In the genomic region with DNA sequence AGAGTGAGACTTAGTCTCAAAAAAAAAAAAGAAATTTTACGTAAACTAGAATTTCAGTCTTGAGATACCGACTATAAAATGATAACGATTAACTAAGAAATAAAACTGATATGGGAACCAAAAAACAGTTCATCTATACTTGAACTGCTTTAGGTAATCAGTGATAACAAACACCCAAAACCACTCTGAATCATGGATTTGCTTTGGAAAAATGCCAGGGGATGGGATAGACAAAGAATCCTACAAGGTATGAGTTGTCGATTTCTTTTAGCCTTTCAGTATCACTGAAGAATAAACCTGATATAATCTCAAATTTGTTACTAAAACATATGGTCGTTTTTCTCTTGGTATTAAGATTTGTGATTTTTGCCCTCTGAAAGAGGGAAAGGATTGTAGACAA, we compare ENCODE assay signal across 1 cellular context.
TF ChIP-seq lines count a peak whose summit lies in the region.

No MANE protein-coding gene starts in this region.

TF ChIP-seq in SK-N-SH treated with all-trans-retinoic acid at 6 μM for 48 hours, 23 proteins besides CTCF, POLR2A, EP300 and RAD21 (continued from another document):
- TF ChIP-seq, protein P1, sequence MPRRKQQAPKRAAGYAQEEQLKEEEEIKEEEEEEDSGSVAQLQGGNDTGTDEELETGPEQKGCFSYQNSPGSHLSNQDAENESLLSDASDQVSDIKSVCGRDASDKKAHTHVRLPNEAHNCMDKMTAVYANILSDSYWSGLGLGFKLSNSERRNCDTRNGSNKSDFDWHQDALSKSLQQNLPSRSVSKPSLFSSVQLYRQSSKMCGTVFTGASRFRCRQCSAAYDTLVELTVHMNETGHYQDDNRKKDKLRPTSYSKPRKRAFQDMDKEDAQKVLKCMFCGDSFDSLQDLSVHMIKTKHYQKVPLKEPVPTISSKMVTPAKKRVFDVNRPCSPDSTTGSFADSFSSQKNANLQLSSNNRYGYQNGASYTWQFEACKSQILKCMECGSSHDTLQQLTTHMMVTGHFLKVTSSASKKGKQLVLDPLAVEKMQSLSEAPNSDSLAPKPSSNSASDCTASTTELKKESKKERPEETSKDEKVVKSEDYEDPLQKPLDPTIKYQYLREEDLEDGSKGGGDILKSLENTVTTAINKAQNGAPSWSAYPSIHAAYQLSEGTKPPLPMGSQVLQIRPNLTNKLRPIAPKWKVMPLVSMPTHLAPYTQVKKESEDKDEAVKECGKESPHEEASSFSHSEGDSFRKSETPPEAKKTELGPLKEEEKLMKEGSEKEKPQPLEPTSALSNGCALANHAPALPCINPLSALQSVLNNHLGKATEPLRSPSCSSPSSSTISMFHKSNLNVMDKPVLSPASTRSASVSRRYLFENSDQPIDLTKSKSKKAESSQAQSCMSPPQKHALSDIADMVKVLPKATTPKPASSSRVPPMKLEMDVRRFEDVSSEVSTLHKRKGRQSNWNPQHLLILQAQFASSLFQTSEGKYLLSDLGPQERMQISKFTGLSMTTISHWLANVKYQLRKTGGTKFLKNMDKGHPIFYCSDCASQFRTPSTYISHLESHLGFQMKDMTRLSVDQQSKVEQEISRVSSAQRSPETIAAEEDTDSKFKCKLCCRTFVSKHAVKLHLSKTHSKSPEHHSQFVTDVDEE (CRISPR knock-in tag; IDR thresholded peaks at IDR 0.05): no peak
- TF ChIP-seq, protein P2, sequence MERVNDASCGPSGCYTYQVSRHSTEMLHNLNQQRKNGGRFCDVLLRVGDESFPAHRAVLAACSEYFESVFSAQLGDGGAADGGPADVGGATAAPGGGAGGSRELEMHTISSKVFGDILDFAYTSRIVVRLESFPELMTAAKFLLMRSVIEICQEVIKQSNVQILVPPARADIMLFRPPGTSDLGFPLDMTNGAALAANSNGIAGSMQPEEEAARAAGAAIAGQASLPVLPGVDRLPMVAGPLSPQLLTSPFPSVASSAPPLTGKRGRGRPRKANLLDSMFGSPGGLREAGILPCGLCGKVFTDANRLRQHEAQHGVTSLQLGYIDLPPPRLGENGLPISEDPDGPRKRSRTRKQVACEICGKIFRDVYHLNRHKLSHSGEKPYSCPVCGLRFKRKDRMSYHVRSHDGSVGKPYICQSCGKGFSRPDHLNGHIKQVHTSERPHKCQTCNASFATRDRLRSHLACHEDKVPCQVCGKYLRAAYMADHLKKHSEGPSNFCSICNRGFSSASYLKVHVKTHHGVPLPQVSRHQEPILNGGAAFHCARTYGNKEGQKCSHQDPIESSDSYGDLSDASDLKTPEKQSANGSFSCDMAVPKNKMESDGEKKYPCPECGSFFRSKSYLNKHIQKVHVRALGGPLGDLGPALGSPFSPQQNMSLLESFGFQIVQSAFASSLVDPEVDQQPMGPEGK (CRISPR knock-in tag; IDR thresholded peaks at IDR 0.05; ENCODE audit: borderline replicate concordance): no peak
- TF ChIP-seq SNAI2 (CRISPR knock-in tag; IDR thresholded peaks at IDR 0.05): no peak
- no peak for TF ChIP-seq OSR1 (CRISPR knock-in tag; IDR thresholded peaks at IDR 0.05)
